12 cellular contexts compared by ENCODE assay signal in the genomic region with DNA sequence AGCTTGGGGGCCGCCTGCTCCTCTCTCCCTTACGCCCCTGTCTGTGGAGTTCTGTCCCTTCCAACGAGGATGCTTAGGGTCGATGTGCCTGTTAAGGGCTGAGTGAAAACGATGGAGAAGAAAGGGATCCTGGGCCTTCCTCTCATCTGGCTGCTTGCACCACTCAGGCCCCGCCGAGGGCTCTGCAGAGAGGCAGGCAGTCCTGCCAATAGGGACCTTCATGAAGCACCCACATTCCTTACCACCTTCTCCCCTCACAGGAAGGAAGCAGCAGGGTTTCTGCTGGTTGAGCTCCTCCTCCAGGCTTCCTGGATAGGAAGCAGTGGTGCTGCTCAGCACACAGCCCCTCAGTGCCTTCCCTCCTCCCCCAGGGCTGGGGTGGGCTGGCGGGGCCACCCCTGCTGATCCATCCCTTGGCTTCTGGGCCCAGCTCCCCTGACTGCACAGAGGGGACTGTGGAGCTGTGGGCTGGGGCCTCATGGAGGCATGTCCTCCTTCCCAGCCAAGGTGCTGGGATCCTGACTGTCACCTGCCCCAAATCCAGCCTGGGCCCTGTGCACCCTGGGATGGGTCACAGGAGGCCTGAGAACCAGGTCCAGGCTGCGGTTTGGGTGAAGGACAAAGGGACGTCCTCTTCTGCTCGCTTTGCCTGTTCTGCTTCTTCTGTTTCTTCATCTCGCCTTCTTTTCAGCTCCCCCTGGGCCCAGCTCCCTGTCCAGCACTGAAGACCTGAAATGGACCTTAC. TPM values are rescaled to one million over a fixed set of nuclear protein-coding genes. Genes with fewer than 3 reads are reported as not detected.
A peak's percentile ranks its signal among the peaks of the same experiment; 100 is the strongest.
DNase-seq lines count a peak whose midpoint lies in the region; ATAC-seq and TF ChIP-seq lines count a peak whose summit lies in the region.
"Had no signal": no experiment of that assay in that cellular context is flagged by ENCODE, and none has a peak within 500 bp of the region (broad histone marks: within the 10 kb centered on the region; RNA-seq: fewer than 3 reads in every experiment).

No MANE protein-coding gene starts in this region.

- peaks cover 4% of the 10 kb centered on the region for H3K9me3 Mint-ChIP-seq in glutamatergic neuron (ENCODE audit: unreplicated experiment)
- H3K9me3 Mint-ChIP-seq: nephron progenitor cell had no signal

- H3K27me3 Mint-ChIP-seq in glutamatergic neuron (ENCODE audit: unreplicated experiment), result peaks cover 8% of the 10 kb centered on the region

- H3K4me3 Mint-ChIP-seq in glutamatergic neuron (ENCODE audit: unreplicated experiment), result no peak overlapping the region
- H3K4me3 Mint-ChIP-seq: nephron progenitor cell, T-helper 17 cell had no signal

- peaks cover 6% of the 10 kb centered on the region for H3K4me1 Mint-ChIP-seq in glutamatergic neuron (ENCODE audit: low read depth, unreplicated experiment)

- ATAC-seq in HG03521 (IDR thresholded peaks at IDR 0.05; ENCODE audit: unreplicated experiment), result no peak
- ATAC-seq: T-helper 17 cell had no signal

- DNase-seq in AML-193 (lab: John Stamatoyannopoulos, UW) (peak; percentile 60 to 79), GF-D8 (lab: John Stamatoyannopoulos, UW) (peak; percentile 63), SIG-M5 treated with dmso at 0.1 percent for 504 hours (lab: John Stamatoyannopoulos, UW; ENCODE audit: unreplicated experiment) (peak; percentile 94), glutamatergic neuron (peak; percentile 17), occipital lobe (lab: John Stamatoyannopoulos, UW) (no peak), hippocampal formation (lab: John Stamatoyannopoulos, UW) (no peak)
- no peak for DNase-seq in stimulated activated CD4-positive, alpha-beta T cell treated with anti-CD3 and anti-CD28 coated beads, Interleukin-4, amount 100 ng/mL, for 1 hour
- DNase-seq: GOT3, nephron progenitor cell, T-helper 17 cell had no signal

- no peak overlapping the region for H3K27ac Mint-ChIP-seq in glutamatergic neuron (ENCODE audit: unreplicated experiment)
- H3K27ac Mint-ChIP-seq: nephron progenitor cell, T-helper 17 cell had no signal

- H3K36me3 Mint-ChIP-seq in glutamatergic neuron (ENCODE audit: unreplicated experiment), result peaks cover 2% of the 10 kb centered on the region

- no peak for TF ChIP-seq CTCF in glutamatergic neuron (IDR thresholded peaks at IDR 0.05; ENCODE audit: partially characterized antibody, unreplicated experiment)

RNA-seq across cellular contexts. Expression of gene AHRR, which starts 50.5 kb away (rescaled TPM):
- 2.0 TPM for total RNA-seq in glutamatergic neuron (ENCODE audit: unreplicated experiment)
- 1.4 TPM for total RNA-seq in occipital lobe
- total RNA-seq: ascending aorta had no signal

Comparison
In these comparisons a context has a peak if more than half of its experiments do, and no peak if none do; other contexts are left out.
1. DNase-seq: peak in AML-193 (2 of 2), GF-D8 (single experiment), SIG-M5 treated with dmso at 0.1 percent for 504 hours (single experiment) and glutamatergic neuron (single experiment); none in stimulated activated CD4-positive, alpha-beta T cell treated with anti-CD3 and anti-CD28 coated beads, Interleukin-4, amount 100 ng/mL, for 1 hour (single experiment), occipital lobe (single experiment) and hippocampal formation (0 of 2).